In genomic region chr18:25080988-25081387, GRCh38 we compare ENCODE assay signal across 19 cellular contexts.
A peak's percentile ranks its signal among the peaks of the same experiment; 100 is the strongest.
DNase-seq lines count a peak whose midpoint lies in the region; TF ChIP-seq lines count a peak whose summit lies in the region.
"Had no signal": no experiment of that assay in that cellular context is flagged by ENCODE, and none has a peak within 500 bp of the region (broad histone marks: within the 10 kb centered on the region; RNA-seq: fewer than 3 reads in every experiment).

No MANE protein-coding gene starts in this region.

- H3K4me3 ChIP-seq in neural progenitor cell, result no peak overlapping the region
- H3K4me3 ChIP-seq in hepatocyte, result no peak overlapping the region
- no peak overlapping the region for H3K4me3 ChIP-seq in sigmoid colon
- H3K4me3 ChIP-seq: BLaER1, GM12878, GM23248 had no signal

- H3K9ac ChIP-seq in neural progenitor cell, result no peak overlapping the region
- H3K9ac ChIP-seq: BLaER1, GM23248 had no signal

- H3K79me2 ChIP-seq in neural progenitor cell (ENCODE audit: low read depth) (no peaks in the 10 kb centered on the region), hepatocyte (no peaks in the 10 kb centered on the region)

- H3K4me2 ChIP-seq in neural progenitor cell (no peak overlapping the region), hepatocyte (no peak overlapping the region)
- H3K4me2 ChIP-seq: BLaER1 had no signal

- peak overlapping the region; percentile 5 for H3K27ac Mint-ChIP-seq in neural progenitor cell
- H3K27ac Mint-ChIP-seq: B cell; CD4-positive, CD25-positive, alpha-beta regulatory T cell; CD8-positive, alpha-beta T cell had no signal

- H4K20me1 ChIP-seq in neural progenitor cell (ENCODE audit: low read depth) (peaks cover 46% of the 10 kb centered on the region), hepatocyte (ENCODE audit: insufficient read depth, poor library complexity, severe bottlenecking) (no peaks in the 10 kb centered on the region)
- H4K20me1 ChIP-seq: BLaER1 had no signal

- peaks cover 65% of the 10 kb centered on the region for H3F3A ChIP-seq in neural progenitor cell (ENCODE audit: low read depth)

- H3K9me3 ChIP-seq in neural progenitor cell (ENCODE audit: low read depth), result no peaks in the 10 kb centered on the region
- no peaks in the 10 kb centered on the region for H3K9me3 ChIP-seq in hepatocyte (ENCODE audit: low read depth)
- no peaks in the 10 kb centered on the region for H3K9me3 ChIP-seq in sigmoid colon
- H3K9me3 ChIP-seq: BLaER1, Caco-2 had no signal

- H3K36me3 ChIP-seq in neural progenitor cell, result peaks cover 9% of the 10 kb centered on the region
- H3K36me3 ChIP-seq in hepatocyte (replicated peaks; ENCODE audit: insufficient read depth, low read depth), result no peaks in the 10 kb centered on the region
- H3K36me3 ChIP-seq in sigmoid colon, result no peaks in the 10 kb centered on the region
- H3K36me3 ChIP-seq: BLaER1 had no signal

- H3K4me1 Mint-ChIP-seq in neural progenitor cell, result peaks cover 54% of the 10 kb centered on the region
- H3K4me1 Mint-ChIP-seq: B cell; CD4-positive, CD25-positive, alpha-beta regulatory T cell had no signal

- no peak for TF ChIP-seq CTCF in neural progenitor cell (IDR thresholded peaks at IDR 0.05)
- no peak for TF ChIP-seq CTCF in hepatocyte (IDR thresholded peaks at IDR 0.05; ENCODE audit: poor library complexity)
- TF ChIP-seq CTCF in sigmoid colon (IDR thresholded peaks at IDR 0.05), result no peak

- DNase-seq in NCI-H524 treated with DMSO at 0.1 percent for 48 hours (lab: John Stamatoyannopoulos, UW) (peak; percentile 17), cerebellum (ENCODE audit: low spot score) (peak; percentile 62), neural progenitor cell (ENCODE audit: low spot score) (no peak), 8988T (no peak), hepatocyte (ENCODE audit: low spot score) (no peak), sigmoid colon (no peak)
- DNase-seq: Caco-2; CD4-positive, CD25-positive, alpha-beta regulatory T cell; CD8-positive, alpha-beta T cell; DMS153; DND-41; GDM1; GM23248; H7; HCEC 1CT had no signal

- no peak for TF ChIP-seq EP300 in sigmoid colon (IDR thresholded peaks at IDR 0.05)

- no peak overlapping the region for H3K4me3 Mint-ChIP-seq in neural progenitor cell
- H3K4me3 Mint-ChIP-seq: B cell; CD4-positive, CD25-positive, alpha-beta regulatory T cell; CD8-positive, alpha-beta T cell had no signal

- peak overlapping the region; percentile 45 for H3K27ac ChIP-seq in neural progenitor cell
- H3K27ac ChIP-seq in hepatocyte, result no peak overlapping the region
- no peak overlapping the region for H3K27ac ChIP-seq in sigmoid colon
- H3K27ac ChIP-seq: BLaER1, C4-2B, GM23248 had no signal

- H3K27me3 ChIP-seq in neural progenitor cell (no peaks in the 10 kb centered on the region), hepatocyte (no peaks in the 10 kb centered on the region), sigmoid colon (no peaks in the 10 kb centered on the region)
- H3K27me3 ChIP-seq: BLaER1 had no signal

- 94% methylated on average over 8 of the region's 8 CpGs for WGBS in hepatocyte (ENCODE audit: low lambda C conversion rate, missing lambda C conversion rate)
- WGBS in sigmoid colon, 2 donors, result 95 to 96% methylated on average over 8 of the region's 8 CpGs

- intact Hi-C loops in sigmoid colon (cut with DNase I), result loop anchor here (10.0 kb wide), 1 partner anchor 174 kb away; no protein-coding TSS in a partner anchor

- H2AFZ ChIP-seq in neural progenitor cell (replicated peaks) (no peak overlapping the region), hepatocyte (no peak overlapping the region)
- H2AFZ ChIP-seq: GM23248 had no signal

- H3K9me3 Mint-ChIP-seq in neural progenitor cell, result no peaks in the 10 kb centered on the region
- H3K9me3 Mint-ChIP-seq: CD8-positive, alpha-beta T cell had no signal

- peaks cover 30% of the 10 kb centered on the region for H3K36me3 Mint-ChIP-seq in neural progenitor cell
- H3K36me3 Mint-ChIP-seq: CD4-positive, CD25-positive, alpha-beta regulatory T cell; CD8-positive, alpha-beta T cell had no signal

- H3K4me1 ChIP-seq in neural progenitor cell (peaks cover 61% of the 10 kb centered on the region), hepatocyte (ENCODE audit: insufficient read depth) (peaks cover 19% of the 10 kb centered on the region), sigmoid colon (peaks cover 0 to 21% (median 17%) of the 10 kb centered on the region in 4 donors)
- H3K4me1 ChIP-seq: BLaER1 had no signal

- TF ChIP-seq POLR2A in sigmoid colon (IDR thresholded peaks at IDR 0.05), result no peak

- H3K27me3 Mint-ChIP-seq in neural progenitor cell (ENCODE audit: insufficient read depth, low read depth), result peaks cover 4% of the 10 kb centered on the region
- H3K27me3 Mint-ChIP-seq: B cell; CD4-positive, CD25-positive, alpha-beta regulatory T cell had no signal

- no peaks in the 10 kb centered on the region for H3K9me2 ChIP-seq in hepatocyte (replicated peaks; ENCODE audit: insufficient read depth)

Comparison
In these comparisons a context has a peak if more than half of its experiments do, and no peak if none do; other contexts are left out.
1. DNase-seq: peak in NCI-H524 treated with DMSO at 0.1 percent for 48 hours (single experiment) and cerebellum (single experiment); none in neural progenitor cell (single experiment), 8988T (single experiment), hepatocyte (single experiment) and sigmoid colon (single experiment).